ENCODE assay signal across 10 cellular contexts in the genomic region with DNA sequence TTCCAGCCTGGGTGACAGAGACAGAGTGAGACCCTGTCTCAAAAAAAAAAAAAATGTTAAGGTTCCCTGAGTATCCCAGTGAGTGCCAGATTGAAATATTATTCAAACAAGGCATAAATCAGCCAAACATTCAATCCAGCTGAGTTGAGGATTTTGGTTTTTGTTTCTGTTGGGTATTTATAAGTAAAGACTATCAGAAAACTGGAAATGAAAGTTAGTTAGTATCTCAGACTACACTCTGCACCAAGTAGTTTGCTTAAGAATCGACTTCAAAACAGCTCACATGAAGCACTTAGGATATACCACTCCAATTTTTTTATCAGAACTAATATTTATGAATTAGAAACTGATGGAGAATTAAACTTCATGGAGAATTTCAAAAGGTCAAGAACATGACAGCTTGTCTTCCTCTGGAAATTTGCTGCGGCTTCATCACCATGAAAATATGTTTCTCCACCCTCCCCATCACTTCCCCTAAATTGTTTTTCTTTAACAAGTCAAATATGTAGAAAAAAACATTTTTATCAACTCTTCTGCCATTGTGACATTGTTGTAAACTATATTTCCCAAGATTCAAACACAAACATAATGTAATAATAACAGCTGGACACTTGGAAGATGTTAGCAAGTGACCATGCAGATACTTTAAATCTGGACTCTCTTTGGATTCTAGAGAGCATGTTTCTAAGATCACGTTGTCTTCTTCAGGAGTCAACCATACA.
DNase-seq lines count a peak whose midpoint lies in the region; ATAC-seq and TF ChIP-seq lines count a peak whose summit lies in the region.
"Had no signal": no experiment of that assay in that cellular context is flagged by ENCODE, and none has a peak within 500 bp of the region (broad histone marks: within the 10 kb centered on the region; RNA-seq: fewer than 3 reads in every experiment).

No MANE protein-coding gene starts in this region.

- H4K91ac ChIP-seq in neuronal stem cell (ENCODE audit: low read depth, low read length, poor library complexity) = no peak overlapping the region

- in situ Hi-C loops in brain microvascular endothelial cell (cut with HindIII; ENCODE audit: low pct_ligation_motif_present, low sequenced_read_pairs) = no loop called here

- H3K4me1 Mint-ChIP-seq in T-helper 2 cell treated with Interferon-gamma antibody and Interleukin-4, amounts not matched to agents 5 μg/mL and 100 μg/mL, for 36 hours (ENCODE audit: low read depth) = peaks cover 16% of the 10 kb centered on the region
- H3K4me1 Mint-ChIP-seq in nephron = peaks cover 20% of the 10 kb centered on the region

- POLR2A ChIA-PET in HEK293T (lab: Yijun Ruan, JAX) = no interaction called here

- H2AK5ac ChIP-seq in neuronal stem cell (ENCODE audit: low read depth, low read length) = no peak overlapping the region

- WGBS in neuronal stem cell (ENCODE audit: extremely low coverage in 2 of 2, insufficient read length in 2 of 2, insufficient replicate concordance in 1 of 2), 2 donors = no CpG with 5 or more reads among the region's 3 CpGs

- H2BK15ac ChIP-seq in neuronal stem cell (ENCODE audit: low read length) = no peak overlapping the region

- no peaks in the 10 kb centered on the region for H3K27me3 ChIP-seq in brain microvascular endothelial cell (replicated peaks)
- no peaks in the 10 kb centered on the region for H3K27me3 ChIP-seq in neuronal stem cell (ENCODE audit: control insufficient read depth in 3 of 3, insufficient read depth in 3 of 3, low read depth in 1 of 3, low read length in 3 of 3)
- H3K27me3 ChIP-seq: breast epithelium had no signal

- H2BK120ac ChIP-seq in neuronal stem cell (ENCODE audit: low read depth, low read length) = no peak overlapping the region

- H3K27ac Mint-ChIP-seq in T-helper 2 cell treated with Interferon-gamma antibody and Interleukin-4, amounts not matched to agents 5 μg/mL and 100 μg/mL, for 36 hours = peak overlapping the region; percentile 6
- H3K27ac Mint-ChIP-seq in nephron = peak overlapping the region; percentile 11 to 39 (median 15)

- no peak overlapping the region for H3K4me2 ChIP-seq in neuronal stem cell (ENCODE audit: insufficient read depth, low read length, poor library complexity, severe bottlenecking)

- peaks cover 4% of the 10 kb centered on the region for H3K36me3 Mint-ChIP-seq in T-helper 2 cell treated with Interferon-gamma antibody and Interleukin-4, amounts not matched to agents 5 μg/mL and 100 μg/mL, for 36 hours (ENCODE audit: low read depth)
- H3K36me3 Mint-ChIP-seq in nephron (ENCODE audit: low read depth) = no peaks in the 10 kb centered on the region

- no peak overlapping the region for H2AFZ ChIP-seq in neuronal stem cell (ENCODE audit: low read length)

- H3K4me1 ChIP-seq in neuronal stem cell (ENCODE audit: control insufficient read depth in 2 of 2, insufficient read depth in 1 of 2, low read depth in 1 of 2, low read length in 2 of 2) = peaks cover 4 to 6% of the 10 kb centered on the region in 2 donors
- H3K4me1 ChIP-seq: breast epithelium had no signal

- H3K4me3 Mint-ChIP-seq in T-helper 2 cell treated with Interferon-gamma antibody and Interleukin-4, amounts not matched to agents 5 μg/mL and 100 μg/mL, for 36 hours = no peak overlapping the region
- no peak overlapping the region for H3K4me3 Mint-ChIP-seq in nephron

- no peak overlapping the region for H4K8ac ChIP-seq in neuronal stem cell (ENCODE audit: low read depth, low read length)

- H3K36me3 ChIP-seq in brain microvascular endothelial cell (replicated peaks) = no peaks in the 10 kb centered on the region
- H3K36me3 ChIP-seq in neuronal stem cell (replicated peaks in 1 of 2; ENCODE audit: control insufficient read depth in 2 of 2, insufficient read depth in 2 of 2, low read length in 2 of 2) = no peaks in the 10 kb centered on the region
- H3K36me3 ChIP-seq: breast epithelium had no signal

- no peak for TF ChIP-seq CTCF in brain microvascular endothelial cell (IDR thresholded peaks at IDR 0.05; ENCODE audit: low read depth, low read length, missing control alignments)
- no peak for TF ChIP-seq CTCF in nephron (IDR thresholded peaks at IDR 0.05; ENCODE audit: unreplicated experiment in 3 of 3)

- no peak overlapping the region for H3K14ac ChIP-seq in neuronal stem cell (ENCODE audit: low read length)

- H3K18ac ChIP-seq in neuronal stem cell (ENCODE audit: low read length) = no peak overlapping the region

- DNase-seq in T-helper 2 cell treated with Interferon-gamma antibody and Interleukin-4, amounts not matched to agents 5 μg/mL and 100 μg/mL, for 36 hours (ENCODE audit: low spot score) = no peak
- DNase-seq in T-helper 2 cell = no peak
- DNase-seq in brain microvascular endothelial cell = peak; percentile 59
- no peak for DNase-seq in NCI-H1417 (lab: John Stamatoyannopoulos, UW)
- DNase-seq in neuronal stem cell (ENCODE audit: low spot score) = no peak
- no peak for DNase-seq in HEK293T (ENCODE audit: extremely low spot score)
- DNase-seq: small intestine had no signal

- CTCF ChIA-PET in HEK293T (lab: Yijun Ruan, JAX) = no interaction called here

- peak; percentile 42 for ATAC-seq in HG02884 (IDR thresholded peaks at IDR 0.05; ENCODE audit: unreplicated experiment)

- no peak overlapping the region for H2BK5ac ChIP-seq in neuronal stem cell (ENCODE audit: low read length)

- no peak overlapping the region for H2BK12ac ChIP-seq in neuronal stem cell (ENCODE audit: low read length)

- no peak overlapping the region for H3K9ac ChIP-seq in neuronal stem cell (ENCODE audit: low read depth, low read length, poor library complexity)

- H3K79me1 ChIP-seq in neuronal stem cell (ENCODE audit: low read depth, low read length) = no peaks in the 10 kb centered on the region

- no peaks in the 10 kb centered on the region for H3K9me3 ChIP-seq in neuronal stem cell (replicated peaks in 1 of 2; ENCODE audit: control insufficient read depth in 2 of 2, insufficient read depth in 1 of 2, low read depth in 1 of 2, low read length in 2 of 2)
- H3K9me3 ChIP-seq: breast epithelium had no signal

- H3K4me3 ChIP-seq in brain microvascular endothelial cell (ENCODE audit: low read depth, low read length) (no peak overlapping the region), neuronal stem cell (ENCODE audit: low read length in 2 of 2) (no peak overlapping the region)
- H3K4me3 ChIP-seq: breast epithelium had no signal

- H3K27ac ChIP-seq in brain microvascular endothelial cell (peak overlapping the region; percentile 85), neuronal stem cell (replicated peaks; ENCODE audit: low read length) (no peak overlapping the region)
- H3K27ac ChIP-seq: breast epithelium had no signal

- H3K9me3 Mint-ChIP-seq in T-helper 2 cell treated with Interferon-gamma antibody and Interleukin-4, amounts not matched to agents 5 μg/mL and 100 μg/mL, for 36 hours = peaks cover 9% of the 10 kb centered on the region
- peaks cover 5% of the 10 kb centered on the region for H3K9me3 Mint-ChIP-seq in nephron

- H3K27me3 Mint-ChIP-seq in T-helper 2 cell treated with Interferon-gamma antibody and Interleukin-4, amounts not matched to agents 5 μg/mL and 100 μg/mL, for 36 hours (ENCODE audit: low read depth) = no peaks in the 10 kb centered on the region
- H3K27me3 Mint-ChIP-seq in nephron (ENCODE audit: low read depth) = no peaks in the 10 kb centered on the region

- no peak overlapping the region for H3K4ac ChIP-seq in neuronal stem cell (ENCODE audit: low read length)

- no peak overlapping the region for H3K23ac ChIP-seq in neuronal stem cell (ENCODE audit: low read depth, low read length, poor library complexity)

TF ChIP-seq in HEK293T, 16 proteins besides CTCF, POLR2A, EP300 and RAD21:
- TF ChIP-seq TARDBP (IDR thresholded peaks at IDR 0.05) (no peak), FOXA1 (IDR thresholded peaks at IDR 0.05) (no peak), ELF4 (IDR thresholded peaks at IDR 0.05) (no peak), ARNT (IDR thresholded peaks at IDR 0.05) (no peak), HDGF (IDR thresholded peaks at IDR 0.05; ENCODE audit: borderline replicate concordance) (no peak), L3MBTL2 (conservative IDR thresholded peaks at IDR 0.05) (no peak), SUZ12 (IDR thresholded peaks at IDR 0.05) (no peak), CTBP1 (IDR thresholded peaks at IDR 0.05; ENCODE audit: borderline replicate concordance) (no peak), NFRKB (IDR thresholded peaks at IDR 0.05) (no peak), FOXM1 (IDR thresholded peaks at IDR 0.05; ENCODE audit: borderline replicate concordance) (no peak), FOXK2 (IDR thresholded peaks at IDR 0.05) (no peak), LEF1 (IDR thresholded peaks at IDR 0.05; ENCODE audit: borderline replicate concordance) (no peak), BHLHE40 (IDR thresholded peaks at IDR 0.05; ENCODE audit: borderline replicate concordance) (no peak)
- TF ChIP-seq, protein P1, sequence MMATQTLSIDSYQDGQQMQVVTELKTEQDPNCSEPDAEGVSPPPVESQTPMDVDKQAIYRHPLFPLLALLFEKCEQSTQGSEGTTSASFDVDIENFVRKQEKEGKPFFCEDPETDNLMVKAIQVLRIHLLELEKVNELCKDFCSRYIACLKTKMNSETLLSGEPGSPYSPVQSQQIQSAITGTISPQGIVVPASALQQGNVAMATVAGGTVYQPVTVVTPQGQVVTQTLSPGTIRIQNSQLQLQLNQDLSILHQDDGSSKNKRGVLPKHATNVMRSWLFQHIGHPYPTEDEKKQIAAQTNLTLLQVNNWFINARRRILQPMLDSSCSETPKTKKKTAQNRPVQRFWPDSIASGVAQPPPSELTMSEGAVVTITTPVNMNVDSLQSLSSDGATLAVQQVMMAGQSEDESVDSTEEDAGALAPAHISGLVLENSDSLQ (IDR thresholded peaks at IDR 0.05) = no peak
